Comparison of ENCODE assay signal across 10 cellular contexts in genomic region chr1:24724345-24725208, GRCh38. TPM values are rescaled to one million over a fixed set of nuclear protein-coding genes. Genes with fewer than 3 reads are reported as not detected.
A peak's percentile ranks its signal among the peaks of the same experiment; 100 is the strongest.
DNase-seq lines count a peak whose midpoint lies in the region; ATAC-seq and TF ChIP-seq lines count a peak whose summit lies in the region.
"Had no signal": no experiment of that assay in that cellular context is flagged by ENCODE, and none has a peak within 500 bp of the region (broad histone marks: within the 10 kb centered on the region; RNA-seq: fewer than 3 reads in every experiment).

No MANE protein-coding gene starts in this region.

- no peak for TF ChIP-seq CTCF in breast epithelium (IDR thresholded peaks at IDR 0.05)
- TF ChIP-seq CTCF in lung (IDR thresholded peaks at IDR 0.05; ENCODE audit: control extremely low read depth, extremely low read depth), result no peak
- TF ChIP-seq CTCF in GM10266 (IDR thresholded peaks at IDR 0.05; ENCODE audit: control insufficient read depth, insufficient read depth, low read depth, missing control alignments), result no peak

- H3K4me3 ChIP-seq in breast epithelium (peak overlapping the region in 2 of 3 donors; percentile 13 to 31), lung (no peak overlapping the region)
- H3K4me3 ChIP-seq: BLaER1 had no signal

- no peaks in the 10 kb centered on the region for H3K9me3 ChIP-seq in breast epithelium
- H3K9me3 ChIP-seq in lung (ENCODE audit: control insufficient read depth in 2 of 2, insufficient read depth in 1 of 2, low read length in 1 of 2), result no peaks in the 10 kb centered on the region

- no peaks in the 10 kb centered on the region for H3K27me3 ChIP-seq in breast epithelium
- no peaks in the 10 kb centered on the region for H3K27me3 ChIP-seq in lung (ENCODE audit: control insufficient read depth, insufficient read depth)
- H3K27me3 ChIP-seq: BLaER1 had no signal

- TF ChIP-seq POLR2A in breast epithelium (IDR thresholded peaks at IDR 0.05), result no peak

- intact Hi-C loops in left cardiac atrium (cut with DNase I), result no loop called here
- intact Hi-C loops in Right ventricle myocardium superior (cut with DNase I), result no loop called here
- intact Hi-C loops in breast epithelium (cut with DNase I; ENCODE audit: low total_unique reads), result no loop called here

- WGBS in lung, 2 donors, result 58 to 75% methylated on average over 13 of the region's 13 CpGs

- H3K27ac ChIP-seq in breast epithelium, result peak overlapping the region; percentile 72 to 74
- peak overlapping the region; percentile 36 to 81 for H3K27ac ChIP-seq in lung (ENCODE audit: low read depth in 1 of 2, low read length in 1 of 2)
- H3K27ac ChIP-seq: BLaER1 had no signal

- H3K4me1 ChIP-seq in breast epithelium (no peaks in the 10 kb centered on the region), lung (ENCODE audit: control insufficient read depth in 2 of 2, insufficient read depth in 2 of 2, low read length in 2 of 2) (peaks cover 0 to 20% of the 10 kb centered on the region in 2 donors)

- peak; percentile 72 for DNase-seq in left cardiac atrium
- no peak for DNase-seq in Right ventricle myocardium superior
- no peak for DNase-seq in breast epithelium (ENCODE audit: low spot score in 2 of 2)
- DNase-seq in lung (ENCODE audit: low spot score), result no peak
- no peak for DNase-seq in HUDEP-2 (lab: John Stamatoyannopoulos, UW; ENCODE audit: unreplicated experiment in 76 of 76)
- no peak for DNase-seq in activated gamma-delta T cell treated with Interleukin-2 at 50 U/mL for 16 hours
- no peak for DNase-seq in GM10266 (ENCODE audit: extremely low spot score)
- DNase-seq in mesenteric fat pad (ENCODE audit: low spot score), result no peak
- DNase-seq: activated B cell treated with CpG ODN at 0.5 μM for 24 hours had no signal

- ATAC-seq in left cardiac atrium, result peak; percentile 13 to 24
- ATAC-seq in Right ventricle myocardium superior (ENCODE audit: poor library complexity), result no peak
- no peak for ATAC-seq in lung (ENCODE audit: insufficient read depth, low FRiP score)

- H3K36me3 ChIP-seq in breast epithelium (no peaks in the 10 kb centered on the region), lung (ENCODE audit: control insufficient read depth in 2 of 2, insufficient read depth in 2 of 2, low read length in 2 of 2) (no peaks in the 10 kb centered on the region)
- H3K36me3 ChIP-seq: BLaER1 had no signal

RNA-seq across cellular contexts. Expression of gene CLIC4, which starts 20.7 kb away (rescaled TPM):
- total RNA-seq in left cardiac atrium, result 100 to 1,000 TPM; 164 to 263 TPM
- total RNA-seq in Right ventricle myocardium superior, result 334 TPM
- 100 to 1,000 TPM; 162 to 217 (median 196) TPM for total RNA-seq in breast epithelium
- 100 to 1,000 TPM; 227 to 236 TPM for total RNA-seq in lung
- polyA plus RNA-seq in lung, result 100 to 1,000 TPM in 1 of 2 donors, 10 to 100 TPM in 1; 52.0 to 106 TPM
- total RNA-seq in mesenteric fat pad, result 169 TPM

Comparison
In these comparisons a context has a peak if more than half of its experiments do, and no peak if none do; other contexts are left out.
1. ATAC-seq: peak in left cardiac atrium (2 of 2); none in Right ventricle myocardium superior (single experiment) and lung (single experiment).